ENCODE assay signal across 12 cellular contexts in the genomic region with DNA sequence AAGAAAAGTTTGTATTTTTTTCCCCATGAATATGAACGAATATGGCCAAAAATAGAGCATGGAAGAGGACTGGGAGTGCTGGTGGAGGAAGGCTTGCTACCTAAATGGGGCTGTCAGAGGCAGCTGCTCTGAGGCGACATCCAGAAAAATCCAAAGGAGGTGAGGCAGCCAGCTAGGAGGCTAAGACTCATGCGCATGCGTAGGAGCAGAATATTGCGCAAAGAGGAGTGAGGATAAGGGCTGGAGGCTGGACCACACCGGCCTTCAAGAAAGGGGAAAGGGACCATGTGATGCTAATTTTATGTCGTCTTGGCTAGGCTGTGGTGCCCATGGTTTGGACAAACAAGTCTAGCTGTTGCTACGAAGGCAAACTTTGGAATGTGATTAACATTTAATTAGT. TPM values are rescaled to one million over a fixed set of nuclear protein-coding genes. Genes with fewer than 3 reads are reported as not detected.
"Had no signal": no experiment of that assay in that cellular context is flagged by ENCODE, and none has a peak within 500 bp of the region (broad histone marks: within the 10 kb centered on the region; RNA-seq: fewer than 3 reads in every experiment).

No MANE protein-coding gene starts in this region.

- H2AFZ ChIP-seq: hepatocyte had no signal

- H3K4me3 Mint-ChIP-seq: activated naive CD8-positive, alpha-beta T cell; activated T-helper 1 cell treated with anti-CD3 and anti-CD28 coated beads, Interleukin-12 subunit alpha, Interleukin-12 subunit beta, Interleukin-2, Interleukin-4 antibody, amounts not matched to agents 30 ng/mL and 10 ng/mL and 1 ng/mL, durations not matched to agents 14 hours and 24 hours and 36 hours; T-helper 1 cell treated with Interleukin-12 subunit alpha and Interleukin-12 subunit beta and Interleukin-4 antibody, amounts not matched to agents 30 μg/mL and 1 μg/mL, for 36 hours had no signal

- H3K9me3 ChIP-seq: tibial artery, uterus had no signal

- H3K4me2 ChIP-seq: hepatocyte had no signal

- DNase-seq: amniotic stem cell had no signal

- H3K36me3 ChIP-seq: uterus had no signal

- H3K27me3 ChIP-seq: hepatocyte, tibial artery, uterus had no signal

- H3K27ac ChIP-seq: hepatocyte, VCaP had no signal

- H3K27ac Mint-ChIP-seq: activated naive CD8-positive, alpha-beta T cell; activated T-helper 1 cell treated with anti-CD3 and anti-CD28 coated beads, Interleukin-12 subunit alpha, Interleukin-12 subunit beta, Interleukin-2, Interleukin-4 antibody, amounts not matched to agents 30 ng/mL and 10 ng/mL and 1 ng/mL, durations not matched to agents 14 hours and 24 hours and 36 hours; dendritic cell treated with granulocyte-macrophage colony-stimulating factor and Interleukin-4, amounts not matched to agents 40 ng/mL and 50 ng/mL, for 4 days; stimulated activated naive B cell treated with anti-CD40 and anti-IgM and Interleukin-4, amounts not matched to agents 10 μg/mL and 1 μg/mL and 100 μg/mL, for 72 hours; T-helper 1 cell treated with Interleukin-12 subunit alpha and Interleukin-12 subunit beta and Interleukin-4 antibody, amounts not matched to agents 30 μg/mL and 1 μg/mL, for 36 hours had no signal

- H3K79me2 ChIP-seq: hepatocyte had no signal

- H3K4me3 ChIP-seq: hepatocyte, uterus had no signal

- H3K36me3 Mint-ChIP-seq: activated naive CD8-positive, alpha-beta T cell; stimulated activated naive B cell treated with anti-CD40 and anti-IgM and Interleukin-4, amounts not matched to agents 10 μg/mL and 1 μg/mL and 100 μg/mL, for 72 hours had no signal

- H3K4me1 ChIP-seq: uterus had no signal

- H3K9me3 Mint-ChIP-seq: activated T-helper 1 cell treated with anti-CD3 and anti-CD28 coated beads, Interleukin-12 subunit alpha, Interleukin-12 subunit beta, Interleukin-2, Interleukin-4 antibody, amounts not matched to agents 30 ng/mL and 10 ng/mL and 1 ng/mL, durations not matched to agents 14 hours and 24 hours and 36 hours; dendritic cell treated with granulocyte-macrophage colony-stimulating factor and Interleukin-4, amounts not matched to agents 40 ng/mL and 50 ng/mL, for 4 days; stimulated activated naive B cell treated with anti-CD40 and anti-IgM and Interleukin-4, amounts not matched to agents 10 μg/mL and 1 μg/mL and 100 μg/mL, for 72 hours; T-helper 1 cell treated with Interleukin-12 subunit alpha and Interleukin-12 subunit beta and Interleukin-4 antibody, amounts not matched to agents 30 μg/mL and 1 μg/mL, for 36 hours had no signal

RNA-seq across cellular contexts. Expression of gene HEYL, which starts 30.5 kb away (rescaled TPM):
- total RNA-seq: mammary epithelial cell had no signal
- polyA plus RNA-seq: neural cell had no signal
